Comparison of ENCODE assay signal across 1 cellular context in the genomic region with DNA sequence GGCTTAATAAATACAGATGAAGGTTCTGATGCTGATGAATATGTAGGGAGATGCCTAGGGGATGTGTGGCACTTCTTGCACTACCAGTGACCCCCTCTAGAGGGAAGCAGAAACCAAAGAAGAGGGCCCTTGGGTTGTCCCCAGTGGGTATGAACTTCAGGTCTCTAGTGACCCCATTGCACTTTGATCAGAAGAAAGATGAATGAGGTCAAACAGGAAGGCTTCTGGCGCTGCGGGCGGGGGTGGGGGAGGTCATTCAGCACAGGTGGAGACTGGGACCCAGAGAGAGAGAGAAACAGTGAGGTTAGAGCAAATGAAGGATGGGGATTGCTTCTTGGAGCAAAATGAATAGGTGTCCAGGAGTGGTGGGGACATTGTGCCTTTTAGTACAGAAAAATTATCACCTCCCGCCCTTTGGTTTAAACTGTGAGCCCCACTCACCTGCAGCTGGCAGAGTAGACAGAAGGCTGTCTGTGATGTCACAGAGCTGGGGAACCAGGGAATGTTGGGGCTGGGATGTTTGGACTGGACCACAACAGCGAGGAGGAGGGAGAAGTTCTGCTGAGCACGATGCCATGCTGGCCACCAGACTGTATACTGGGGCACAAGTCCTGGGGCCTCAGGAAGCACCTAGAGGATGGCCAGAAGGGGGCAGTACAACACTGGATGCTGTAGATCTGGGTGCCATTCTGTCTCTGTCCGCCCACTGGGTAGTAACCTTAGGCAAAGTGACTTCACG.
TF ChIP-seq lines count a peak whose summit lies in the region.

Gene TEX48, minus strand, starts transcription at position 599 of the 739 bp plus-strand sequence. CDS start 10,469 bp downstream, outside the sequence.

TF ChIP-seq in GM12878, 131 proteins besides CTCF, POLR2A, EP300 and RAD21:
- TF ChIP-seq, protein P1, sequence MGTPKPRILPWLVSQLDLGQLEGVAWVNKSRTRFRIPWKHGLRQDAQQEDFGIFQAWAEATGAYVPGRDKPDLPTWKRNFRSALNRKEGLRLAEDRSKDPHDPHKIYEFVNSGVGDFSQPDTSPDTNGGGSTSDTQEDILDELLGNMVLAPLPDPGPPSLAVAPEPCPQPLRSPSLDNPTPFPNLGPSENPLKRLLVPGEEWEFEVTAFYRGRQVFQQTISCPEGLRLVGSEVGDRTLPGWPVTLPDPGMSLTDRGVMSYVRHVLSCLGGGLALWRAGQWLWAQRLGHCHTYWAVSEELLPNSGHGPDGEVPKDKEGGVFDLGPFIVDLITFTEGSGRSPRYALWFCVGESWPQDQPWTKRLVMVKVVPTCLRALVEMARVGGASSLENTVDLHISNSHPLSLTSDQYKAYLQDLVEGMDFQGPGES (IDR thresholded peaks at IDR 0.05) = no peak
- peak; percentile 5; the same call in 1 of the 2 replicates for TF ChIP-seq RUNX3 (IDR thresholded peaks at IDR 0.05; ENCODE audit: low read length)
- TF ChIP-seq KDM1A (IDR thresholded peaks at IDR 0.05; ENCODE audit: borderline replicate concordance) = no peak
- no peak for TF ChIP-seq RBBP5 (conservative IDR thresholded peaks at IDR 0.05)
- 0 out of 2 replicates have a peak, but pooled peaks have one; percentile 42 for TF ChIP-seq REST (IDR thresholded peaks at IDR 0.05; ENCODE audit: low read depth, low read length)
- TF ChIP-seq FOXK2 (IDR thresholded peaks at IDR 0.05) = no peak
- peak; percentile 80 for TF ChIP-seq YY1 (IDR thresholded peaks at IDR 0.05; ENCODE audit: low read depth, low read length)
- no peak for TF ChIP-seq SREBF1 (IDR thresholded peaks at IDR 0.05; ENCODE audit: low read length)
- TF ChIP-seq, protein P2, sequence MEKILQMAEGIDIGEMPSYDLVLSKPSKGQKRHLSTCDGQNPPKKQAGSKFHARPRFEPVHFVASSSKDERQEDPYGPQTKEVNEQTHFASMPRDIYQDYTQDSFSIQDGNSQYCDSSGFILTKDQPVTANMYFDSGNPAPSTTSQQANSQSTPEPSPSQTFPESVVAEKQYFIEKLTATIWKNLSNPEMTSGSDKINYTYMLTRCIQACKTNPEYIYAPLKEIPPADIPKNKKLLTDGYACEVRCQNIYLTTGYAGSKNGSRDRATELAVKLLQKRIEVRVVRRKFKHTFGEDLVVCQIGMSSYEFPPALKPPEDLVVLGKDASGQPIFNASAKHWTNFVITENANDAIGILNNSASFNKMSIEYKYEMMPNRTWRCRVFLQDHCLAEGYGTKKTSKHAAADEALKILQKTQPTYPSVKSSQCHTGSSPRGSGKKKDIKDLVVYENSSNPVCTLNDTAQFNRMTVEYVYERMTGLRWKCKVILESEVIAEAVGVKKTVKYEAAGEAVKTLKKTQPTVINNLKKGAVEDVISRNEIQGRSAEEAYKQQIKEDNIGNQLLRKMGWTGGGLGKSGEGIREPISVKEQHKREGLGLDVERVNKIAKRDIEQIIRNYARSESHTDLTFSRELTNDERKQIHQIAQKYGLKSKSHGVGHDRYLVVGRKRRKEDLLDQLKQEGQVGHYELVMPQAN (conservative IDR thresholded peaks at IDR 0.05) = no peak
- TF ChIP-seq SMC3 (IDR thresholded peaks at IDR 0.05; ENCODE audit: borderline replicate concordance, low read length) = peak; percentile 85
TF ChIP-seq in GM12878: peak in this region for 4.
